13 cellular contexts compared by ENCODE assay signal in the genomic region with DNA sequence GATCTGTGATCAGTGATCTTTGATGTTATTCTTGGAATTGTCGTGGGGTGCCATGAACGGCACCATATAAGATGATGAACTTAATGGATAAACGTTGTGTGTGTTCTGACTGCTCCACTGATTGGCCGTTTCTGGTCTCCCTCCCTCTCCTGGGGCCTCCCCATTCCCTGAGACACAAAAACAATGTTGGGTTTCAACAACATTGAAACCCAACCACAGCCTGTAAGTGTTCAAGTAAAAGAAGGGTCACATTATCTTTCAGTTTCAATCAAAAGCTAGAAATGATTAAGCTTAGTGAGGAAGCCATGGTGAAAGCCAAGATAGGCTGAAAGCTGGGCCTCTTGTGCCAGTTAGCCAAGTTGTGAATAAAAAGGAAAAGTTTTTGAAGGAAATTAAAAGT. TPM values are rescaled to one million over a fixed set of nuclear protein-coding genes. Genes with fewer than 3 reads are reported as not detected.
A peak's percentile ranks its signal among the peaks of the same experiment; 100 is the strongest.
DNase-seq lines count a peak whose midpoint lies in the region; ATAC-seq, FAIRE-seq and TF ChIP-seq lines count a peak whose summit lies in the region.
"Had no signal": no experiment of that assay in that cellular context is flagged by ENCODE, and none has a peak within 500 bp of the region (broad histone marks: within the 10 kb centered on the region; RNA-seq: fewer than 3 reads in every experiment).

No MANE protein-coding gene starts in this region.

- H3K79me2 ChIP-seq in GM23338 (replicated peaks; ENCODE audit: insufficient read depth), result no peaks in the 10 kb centered on the region

- H3K36me3 ChIP-seq in GM23338 (ENCODE audit: insufficient read depth), result no peaks in the 10 kb centered on the region

- peaks cover 86% of the 10 kb centered on the region for H3K27me3 ChIP-seq in GM23338 (ENCODE audit: insufficient read depth)

- H3K4me1 ChIP-seq in GM23338 (ENCODE audit: insufficient read depth), result peaks cover 11% of the 10 kb centered on the region

- no peak overlapping the region for H3K4me3 Mint-ChIP-seq in GM23338

- ATAC-seq in GM19397 (IDR thresholded peaks at IDR 0.05; ENCODE audit: unreplicated experiment) (peak; percentile 75), HG02840 (IDR thresholded peaks at IDR 0.05; ENCODE audit: low FRiP score, unreplicated experiment) (peak; percentile 91), HG03460 (IDR thresholded peaks at IDR 0.05; ENCODE audit: unreplicated experiment) (peak; percentile 93), GM23338 (no peak)

- peaks cover 5% of the 10 kb centered on the region; the same call in 1 of the 2 replicates for H4K20me1 ChIP-seq in GM23338 (replicated peaks; ENCODE audit: insufficient read depth)

- no peak overlapping the region for H3K27ac ChIP-seq in GM23338 (ENCODE audit: low read depth)
- H3K27ac ChIP-seq: epithelial cell of prostate had no signal

- peaks cover 16% of the 10 kb centered on the region; the same call in 1 of the 2 replicates for H3F3A ChIP-seq in GM23338 (replicated peaks; ENCODE audit: low read depth)

- H3K4me2 ChIP-seq in GM23338, result no peak overlapping the region

- no peak overlapping the region for H3K4me3 ChIP-seq in GM23338

- peaks cover 2% of the 10 kb centered on the region; the same call in 1 of the 3 replicates for H3K9me3 Mint-ChIP-seq in GM23338

- no peak for TF ChIP-seq CTCF in GM23338 (conservative IDR thresholded peaks at IDR 0.05; ENCODE audit: low read depth in 2 of 2)

- peak; percentile 94 for FAIRE-seq in GM18507 (lab: Jason Lieb, UNC)

- no peak for DNase-seq in GM18507 (ENCODE audit: extremely low spot score, insufficient read length, low read depth)
- no peak for DNase-seq in NCI-H446 treated with DMSO at 0.1 percent for 48 hours (lab: John Stamatoyannopoulos, UW)
- DNase-seq in GM23338 (ENCODE audit: low spot score), result no peak
- DNase-seq in iPS-NIHi7 (ENCODE audit: extremely low spot score), result no peak
- no peak for DNase-seq in CD1c-positive myeloid dendritic cell (ENCODE audit: extremely low spot score)
- DNase-seq: C1 segment of cervical spinal cord, NCI-H1048, NCI-H82, SW 1271 had no signal

- H3K36me3 Mint-ChIP-seq in GM23338 (ENCODE audit: low read depth), result no peaks in the 10 kb centered on the region

- peaks cover 57% of the 10 kb centered on the region for H3K27me3 Mint-ChIP-seq in GM23338 (ENCODE audit: insufficient read depth, low read depth, poor library complexity)

- no peak overlapping the region for H3K27ac Mint-ChIP-seq in GM23338

- no peak overlapping the region for H2AFZ ChIP-seq in GM23338

- peaks cover 13% of the 10 kb centered on the region for H3K4me1 Mint-ChIP-seq in GM23338

- H3K9me2 ChIP-seq in GM23338 (ENCODE audit: insufficient read depth), result no peaks in the 10 kb centered on the region

TF ChIP-seq in GM23338, 12 proteins besides CTCF, POLR2A, EP300 and RAD21:
- TF ChIP-seq, protein P1, sequence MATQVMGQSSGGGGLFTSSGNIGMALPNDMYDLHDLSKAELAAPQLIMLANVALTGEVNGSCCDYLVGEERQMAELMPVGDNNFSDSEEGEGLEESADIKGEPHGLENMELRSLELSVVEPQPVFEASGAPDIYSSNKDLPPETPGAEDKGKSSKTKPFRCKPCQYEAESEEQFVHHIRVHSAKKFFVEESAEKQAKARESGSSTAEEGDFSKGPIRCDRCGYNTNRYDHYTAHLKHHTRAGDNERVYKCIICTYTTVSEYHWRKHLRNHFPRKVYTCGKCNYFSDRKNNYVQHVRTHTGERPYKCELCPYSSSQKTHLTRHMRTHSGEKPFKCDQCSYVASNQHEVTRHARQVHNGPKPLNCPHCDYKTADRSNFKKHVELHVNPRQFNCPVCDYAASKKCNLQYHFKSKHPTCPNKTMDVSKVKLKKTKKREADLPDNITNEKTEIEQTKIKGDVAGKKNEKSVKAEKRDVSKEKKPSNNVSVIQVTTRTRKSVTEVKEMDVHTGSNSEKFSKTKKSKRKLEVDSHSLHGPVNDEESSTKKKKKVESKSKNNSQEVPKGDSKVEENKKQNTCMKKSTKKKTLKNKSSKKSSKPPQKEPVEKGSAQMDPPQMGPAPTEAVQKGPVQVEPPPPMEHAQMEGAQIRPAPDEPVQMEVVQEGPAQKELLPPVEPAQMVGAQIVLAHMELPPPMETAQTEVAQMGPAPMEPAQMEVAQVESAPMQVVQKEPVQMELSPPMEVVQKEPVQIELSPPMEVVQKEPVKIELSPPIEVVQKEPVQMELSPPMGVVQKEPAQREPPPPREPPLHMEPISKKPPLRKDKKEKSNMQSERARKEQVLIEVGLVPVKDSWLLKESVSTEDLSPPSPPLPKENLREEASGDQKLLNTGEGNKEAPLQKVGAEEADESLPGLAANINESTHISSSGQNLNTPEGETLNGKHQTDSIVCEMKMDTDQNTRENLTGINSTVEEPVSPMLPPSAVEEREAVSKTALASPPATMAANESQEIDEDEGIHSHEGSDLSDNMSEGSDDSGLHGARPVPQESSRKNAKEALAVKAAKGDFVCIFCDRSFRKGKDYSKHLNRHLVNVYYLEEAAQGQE (IDR thresholded peaks at IDR 0.05; ENCODE audit: unreplicated experiment), result no peak
- TF ChIP-seq NANOG (IDR thresholded peaks at IDR 0.05; ENCODE audit: borderline replicate concordance) (no peak), CREB1 (CRISPR knock-in tag; IDR thresholded peaks at IDR 0.05; ENCODE audit: low read depth) (no peak), POLR2AphosphoS5 (IDR thresholded peaks at IDR 0.05; ENCODE audit: low read depth) (no peak)

RNA-seq across cellular contexts. Expression of gene EN2, which starts 19.5 kb away (rescaled TPM):
- total RNA-seq in GM23338 (2014; rRNA removed; shearing (Covaris generic)), result not detected in 2 replicates
- polyA plus RNA-seq in GM23338 (2016; fragmentation: Nextera tagmentation; extraction: Ambion mirVana), result not detected in 2 replicates
